Comparison of ENCODE assay signal across 16 cellular contexts in genomic region chr2:29202819-29203495, GRCh38.
A peak's percentile ranks its signal among the peaks of the same experiment; 100 is the strongest.
DNase-seq lines count a peak whose midpoint lies in the region; ATAC-seq and TF ChIP-seq lines count a peak whose summit lies in the region.
"Had no signal": no experiment of that assay in that cellular context is flagged by ENCODE, and none has a peak within 500 bp of the region (broad histone marks: within the 10 kb centered on the region; RNA-seq: fewer than 3 reads in every experiment).

No MANE protein-coding gene starts in this region.

- no peak for ATAC-seq in activated T-cell treated with anti-CD3 and anti-CD28 coated beads, Interleukin-2, amount 50 U/mL, for 72 hours (replicated peaks in 1 of 2)
- no peak for ATAC-seq in GM18868 (IDR thresholded peaks at IDR 0.05; ENCODE audit: unreplicated experiment)
- ATAC-seq: HCT116 had no signal

- no peaks in the 10 kb centered on the region for H3K27me3 Mint-ChIP-seq in activated T-cell treated with anti-CD3 and anti-CD28 coated beads, Interleukin-2, amount 50 U/mL, for 72 hours (ENCODE audit: low read depth)
- peaks cover 29% of the 10 kb centered on the region for H3K27me3 Mint-ChIP-seq in endodermal cell (ENCODE audit: insufficient read depth)
- H3K27me3 Mint-ChIP-seq in activated naive CD4-positive, alpha-beta T cell treated with anti-CD3 and anti-CD28 coated beads for 36 hours (ENCODE audit: low read depth): no peaks in the 10 kb centered on the region
- H3K27me3 Mint-ChIP-seq: CD4-positive, alpha-beta memory T cell had no signal

- DNase-seq in activated T-cell treated with anti-CD3 and anti-CD28 coated beads, Interleukin-2, amount 50 U/mL, for 72 hours: no peak
- DNase-seq in activated T-cell treated with anti-CD3 and anti-CD28 coated beads for 4 hours (no peak), NCI-H69 (lab: John Stamatoyannopoulos, UW) (peak; percentile 47), endodermal cell (peak; percentile 71), KG1 (lab: John Stamatoyannopoulos, UW) (no peak), RKO (ENCODE audit: low spot score) (no peak)
- DNase-seq in activated naive CD4-positive, alpha-beta T cell treated with anti-CD3 and anti-CD28 coated beads for 36 hours: no peak
- DNase-seq: C1 segment of cervical spinal cord; CD4-positive, alpha-beta memory T cell; COR-L47; DND-41; GDM1 had no signal

- H3K27me3 ChIP-seq in endodermal cell (ENCODE audit: control insufficient read depth, insufficient read depth, low read length, poor library complexity, severe bottlenecking): no peaks in the 10 kb centered on the region

- H3K4me3 ChIP-seq in endodermal cell (ENCODE audit: low read length): peak overlapping the region; percentile 23

- no peak overlapping the region for H3K27ac ChIP-seq in endodermal cell (ENCODE audit: low read depth, low read length)
- H3K27ac ChIP-seq: HL-60 had no signal

- no peak for TF ChIP-seq CTCF in endodermal cell (conservative IDR thresholded peaks at IDR 0.05)

- H3K36me3 ChIP-seq in endodermal cell (ENCODE audit: control insufficient read depth, insufficient read depth, low read length): no peaks in the 10 kb centered on the region

- CTCF ChIA-PET in activated naive CD4-positive, alpha-beta T cell treated with anti-CD3 and anti-CD28 coated beads for 36 hours (lab: Charles Lee): no interaction called here

- peak overlapping the region; percentile 68 for H3K27ac Mint-ChIP-seq in activated T-cell treated with anti-CD3 and anti-CD28 coated beads, Interleukin-2, amount 50 U/mL, for 72 hours
- H3K27ac Mint-ChIP-seq in endodermal cell: peak overlapping the region; percentile 10
- H3K27ac Mint-ChIP-seq in activated naive CD4-positive, alpha-beta T cell treated with anti-CD3 and anti-CD28 coated beads for 36 hours: no peak overlapping the region
- H3K27ac Mint-ChIP-seq: B cell had no signal

- intact Hi-C loops in activated naive CD4-positive, alpha-beta T cell treated with anti-CD3 and anti-CD28 coated beads for 36 hours (cut with micrococcal nuclease): no loop called here

- no peaks in the 10 kb centered on the region for H3K9me3 ChIP-seq in endodermal cell (ENCODE audit: control insufficient read depth, low read length)

- H3K4me1 ChIP-seq in endodermal cell (ENCODE audit: control insufficient read depth, insufficient read depth, low read length): no peaks in the 10 kb centered on the region

- WGBS in endodermal cell (ENCODE audit: insufficient coverage in 1 of 2, insufficient read length in 1 of 2), 2 experiments: 55 to 71% methylated on average over 1 to 5 of the region's 5 CpGs

- no peak overlapping the region for H3K9ac ChIP-seq in endodermal cell (ENCODE audit: extremely low read depth, low read length, poor library complexity, severe bottlenecking)

- H3K4me1 Mint-ChIP-seq in activated T-cell treated with anti-CD3 and anti-CD28 coated beads, Interleukin-2, amount 50 U/mL, for 72 hours (ENCODE audit: low read depth): no peaks in the 10 kb centered on the region
- H3K4me1 Mint-ChIP-seq in endodermal cell: peaks cover 26% of the 10 kb centered on the region
- H3K4me1 Mint-ChIP-seq in activated naive CD4-positive, alpha-beta T cell treated with anti-CD3 and anti-CD28 coated beads for 36 hours (ENCODE audit: low read depth): no peaks in the 10 kb centered on the region
- H3K4me1 Mint-ChIP-seq: B cell; CD4-positive, alpha-beta memory T cell had no signal

- H3K4me3 Mint-ChIP-seq in activated T-cell treated with anti-CD3 and anti-CD28 coated beads, Interleukin-2, amount 50 U/mL, for 72 hours: no peak overlapping the region
- H3K4me3 Mint-ChIP-seq in endodermal cell: no peak overlapping the region
- H3K4me3 Mint-ChIP-seq in activated naive CD4-positive, alpha-beta T cell treated with anti-CD3 and anti-CD28 coated beads for 36 hours: no peak overlapping the region
- H3K4me3 Mint-ChIP-seq: B cell; CD4-positive, alpha-beta memory T cell had no signal

- no peaks in the 10 kb centered on the region for H3K9me3 Mint-ChIP-seq in activated T-cell treated with anti-CD3 and anti-CD28 coated beads, Interleukin-2, amount 50 U/mL, for 72 hours
- H3K9me3 Mint-ChIP-seq in endodermal cell: no peaks in the 10 kb centered on the region
- no peaks in the 10 kb centered on the region for H3K9me3 Mint-ChIP-seq in activated naive CD4-positive, alpha-beta T cell treated with anti-CD3 and anti-CD28 coated beads for 36 hours
- H3K9me3 Mint-ChIP-seq: CD4-positive, alpha-beta memory T cell had no signal

- no peaks in the 10 kb centered on the region for H3K36me3 Mint-ChIP-seq in activated T-cell treated with anti-CD3 and anti-CD28 coated beads, Interleukin-2, amount 50 U/mL, for 72 hours (ENCODE audit: insufficient read depth in 2 of 2)
- no peaks in the 10 kb centered on the region for H3K36me3 Mint-ChIP-seq in endodermal cell (ENCODE audit: low read depth)
- peaks cover 2% of the 10 kb centered on the region for H3K36me3 Mint-ChIP-seq in activated naive CD4-positive, alpha-beta T cell treated with anti-CD3 and anti-CD28 coated beads for 36 hours (ENCODE audit: low read depth)

Comparison
In these comparisons a context has a peak if more than half of its experiments do, and no peak if none do; other contexts are left out.
1. DNase-seq: peak in NCI-H69 (single experiment) and endodermal cell (single experiment); none in activated T-cell treated with anti-CD3 and anti-CD28 coated beads, Interleukin-2, amount 50 U/mL, for 72 hours (0 of 2), activated T-cell treated with anti-CD3 and anti-CD28 coated beads for 4 hours (single experiment), KG1 (single experiment), RKO (single experiment) and activated naive CD4-positive, alpha-beta T cell treated with anti-CD3 and anti-CD28 coated beads for 36 hours (single experiment).